Comparison of ENCODE assay signal across 1 cellular context in the genomic region with DNA sequence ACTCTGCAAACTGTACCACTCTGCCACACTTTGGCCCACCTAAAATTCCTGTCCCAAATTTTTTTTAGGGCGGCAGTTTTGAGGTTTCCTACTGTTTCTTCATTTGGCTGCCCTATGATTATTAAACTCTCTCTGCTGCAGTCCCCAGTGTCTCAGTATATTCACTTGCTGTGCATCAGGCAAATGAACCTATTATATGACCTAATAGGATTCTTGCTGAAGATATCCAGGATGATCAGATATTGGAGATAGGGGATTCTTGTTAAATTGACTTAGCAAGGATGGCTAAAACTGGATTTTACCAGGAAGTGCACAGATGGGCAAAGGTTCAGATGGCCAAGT.
TF ChIP-seq lines count a peak whose summit lies in the region.

No MANE protein-coding gene starts in this region.

TF ChIP-seq in SK-N-SH treated with all-trans-retinoic acid at 6 μM for 48 hours, 23 proteins besides CTCF, POLR2A, EP300 and RAD21 (continued from another document):
- TF ChIP-seq, protein P1, sequence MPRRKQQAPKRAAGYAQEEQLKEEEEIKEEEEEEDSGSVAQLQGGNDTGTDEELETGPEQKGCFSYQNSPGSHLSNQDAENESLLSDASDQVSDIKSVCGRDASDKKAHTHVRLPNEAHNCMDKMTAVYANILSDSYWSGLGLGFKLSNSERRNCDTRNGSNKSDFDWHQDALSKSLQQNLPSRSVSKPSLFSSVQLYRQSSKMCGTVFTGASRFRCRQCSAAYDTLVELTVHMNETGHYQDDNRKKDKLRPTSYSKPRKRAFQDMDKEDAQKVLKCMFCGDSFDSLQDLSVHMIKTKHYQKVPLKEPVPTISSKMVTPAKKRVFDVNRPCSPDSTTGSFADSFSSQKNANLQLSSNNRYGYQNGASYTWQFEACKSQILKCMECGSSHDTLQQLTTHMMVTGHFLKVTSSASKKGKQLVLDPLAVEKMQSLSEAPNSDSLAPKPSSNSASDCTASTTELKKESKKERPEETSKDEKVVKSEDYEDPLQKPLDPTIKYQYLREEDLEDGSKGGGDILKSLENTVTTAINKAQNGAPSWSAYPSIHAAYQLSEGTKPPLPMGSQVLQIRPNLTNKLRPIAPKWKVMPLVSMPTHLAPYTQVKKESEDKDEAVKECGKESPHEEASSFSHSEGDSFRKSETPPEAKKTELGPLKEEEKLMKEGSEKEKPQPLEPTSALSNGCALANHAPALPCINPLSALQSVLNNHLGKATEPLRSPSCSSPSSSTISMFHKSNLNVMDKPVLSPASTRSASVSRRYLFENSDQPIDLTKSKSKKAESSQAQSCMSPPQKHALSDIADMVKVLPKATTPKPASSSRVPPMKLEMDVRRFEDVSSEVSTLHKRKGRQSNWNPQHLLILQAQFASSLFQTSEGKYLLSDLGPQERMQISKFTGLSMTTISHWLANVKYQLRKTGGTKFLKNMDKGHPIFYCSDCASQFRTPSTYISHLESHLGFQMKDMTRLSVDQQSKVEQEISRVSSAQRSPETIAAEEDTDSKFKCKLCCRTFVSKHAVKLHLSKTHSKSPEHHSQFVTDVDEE (CRISPR knock-in tag; IDR thresholded peaks at IDR 0.05) = no peak
- no peak for TF ChIP-seq RARB (CRISPR knock-in tag; IDR thresholded peaks at IDR 0.05)
- TF ChIP-seq, protein P2, sequence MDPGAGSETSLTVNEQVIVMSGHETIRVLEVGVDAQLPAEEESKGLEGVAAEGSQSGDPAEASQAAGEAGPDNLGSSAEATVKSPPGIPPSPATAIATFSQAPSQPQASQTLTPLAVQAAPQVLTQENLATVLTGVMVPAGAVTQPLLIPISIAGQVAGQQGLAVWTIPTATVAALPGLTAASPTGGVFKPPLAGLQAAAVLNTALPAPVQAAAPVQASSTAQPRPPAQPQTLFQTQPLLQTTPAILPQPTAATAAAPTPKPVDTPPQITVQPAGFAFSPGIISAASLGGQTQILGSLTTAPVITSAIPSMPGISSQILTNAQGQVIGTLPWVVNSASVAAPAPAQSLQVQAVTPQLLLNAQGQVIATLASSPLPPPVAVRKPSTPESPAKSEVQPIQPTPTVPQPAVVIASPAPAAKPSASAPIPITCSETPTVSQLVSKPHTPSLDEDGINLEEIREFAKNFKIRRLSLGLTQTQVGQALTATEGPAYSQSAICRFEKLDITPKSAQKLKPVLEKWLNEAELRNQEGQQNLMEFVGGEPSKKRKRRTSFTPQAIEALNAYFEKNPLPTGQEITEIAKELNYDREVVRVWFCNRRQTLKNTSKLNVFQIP (CRISPR knock-in tag; IDR thresholded peaks at IDR 0.05; ENCODE audit: borderline replicate concordance, low read depth) = no peak
- no peak for TF ChIP-seq BACH2 (CRISPR knock-in tag; IDR thresholded peaks at IDR 0.05; ENCODE audit: borderline replicate concordance)
- TF ChIP-seq ZFP30 (CRISPR knock-in tag; IDR thresholded peaks at IDR 0.05) = no peak
